In genomic region chr6:108560463-108561308, GRCh38 we compare ENCODE assay signal across 1 cellular context.
TF ChIP-seq lines count a peak whose summit lies in the region.

Gene FOXO3 (plus strand): TSS chr6:108560917. CDS start chr6:108561209, 292 bp downstream.

TF ChIP-seq in HepG2, 621 proteins besides CTCF, POLR2A, EP300 and RAD21 (continued from another document and continues in another):
- TF ChIP-seq HOXA7 (CRISPR knock-in tag; IDR thresholded peaks at IDR 0.05) (no peak), ZNF546 (CRISPR knock-in tag; conservative IDR thresholded peaks at IDR 0.05) (no peak), ZHX1 (CRISPR knock-in tag; IDR thresholded peaks at IDR 0.05; ENCODE audit: low read depth) (no peak), ISL2 (CRISPR knock-in tag; IDR thresholded peaks at IDR 0.05) (0 out of 2 replicates have a peak, but pooled peaks have one; percentile 43), ZNF281 (CRISPR knock-in tag; IDR thresholded peaks at IDR 0.05; ENCODE audit: borderline replicate concordance) (peak; percentile 91), SP140L (CRISPR knock-in tag; IDR thresholded peaks at IDR 0.05; ENCODE audit: borderline replicate concordance) (no peak), BORCS8-MEF2B (CRISPR knock-in tag; IDR thresholded peaks at IDR 0.05) (peak; percentile 81), RERE (CRISPR knock-in tag; IDR thresholded peaks at IDR 0.05; ENCODE audit: low read depth) (no peak), ZNF543 (CRISPR knock-in tag; IDR thresholded peaks at IDR 0.05) (peak; percentile 66; the same call in 1 of the 2 replicates), RBAK (CRISPR knock-in tag; IDR thresholded peaks at IDR 0.05) (no peak), HDAC1 (CRISPR knock-in tag; IDR thresholded peaks at IDR 0.05) (peak; percentile 70), XBP1 (CRISPR knock-in tag; IDR thresholded peaks at IDR 0.05) (no peak), THAP11 (CRISPR knock-in tag; IDR thresholded peaks at IDR 0.05) (peak; percentile 39; the same call in 1 of the 2 replicates), GPN1 (CRISPR knock-in tag; IDR thresholded peaks at IDR 0.05; ENCODE audit: borderline replicate concordance) (no peak), SIN3A (IDR thresholded peaks at IDR 0.05; ENCODE audit: borderline replicate concordance, low read depth, low read length) (peak; percentile 70; the same call in 1 of the 2 replicates), GATA4 (IDR thresholded peaks at IDR 0.05; ENCODE audit: borderline replicate concordance, low read depth) (peak; percentile 73; the same call in 1 of the 2 replicates), ZNF766 (CRISPR knock-in tag; IDR thresholded peaks at IDR 0.05; ENCODE audit: borderline replicate concordance) (no peak), EED (CRISPR knock-in tag; IDR thresholded peaks at IDR 0.05) (no peak), SMYD3 (CRISPR knock-in tag; IDR thresholded peaks at IDR 0.05) (0 out of 2 replicates have a peak, but pooled peaks have one; percentile 20), REPIN1 (CRISPR knock-in tag; IDR thresholded peaks at IDR 0.05; ENCODE audit: borderline replicate concordance, low read depth) (0 out of 2 replicates have a peak, but pooled peaks have one; percentile 23), CBFB (CRISPR knock-in tag; IDR thresholded peaks at IDR 0.05) (no peak), ZNF556 (CRISPR knock-in tag; IDR thresholded peaks at IDR 0.05; ENCODE audit: borderline replicate concordance) (no peak), GTF2F1 (IDR thresholded peaks at IDR 0.05; ENCODE audit: low read length) (0 out of 2 replicates have a peak, but pooled peaks have one; percentile 35), ZNF253 (CRISPR knock-in tag; IDR thresholded peaks at IDR 0.05; ENCODE audit: borderline replicate concordance) (no peak), ZNF782 (CRISPR knock-in tag; IDR thresholded peaks at IDR 0.05; ENCODE audit: borderline replicate concordance) (no peak), MED13 (CRISPR knock-in tag; IDR thresholded peaks at IDR 0.05) (no peak), FOXP1 (IDR thresholded peaks at IDR 0.05) (no peak), FOXP1 (CRISPR knock-in tag; IDR thresholded peaks at IDR 0.05) (no peak), ZNF879 (CRISPR knock-in tag; IDR thresholded peaks at IDR 0.05) (peak; percentile 64; the same call in 1 of the 2 replicates), KDM1A (CRISPR knock-in tag; IDR thresholded peaks at IDR 0.05) (no peak), ZFP36L1 (CRISPR knock-in tag; IDR thresholded peaks at IDR 0.05) (no peak), ZBED4 (CRISPR knock-in tag; IDR thresholded peaks at IDR 0.05; ENCODE audit: borderline replicate concordance) (no peak), ZNF710 (CRISPR knock-in tag; IDR thresholded peaks at IDR 0.05; ENCODE audit: borderline replicate concordance) (no peak), ZBTB8A (CRISPR knock-in tag; IDR thresholded peaks at IDR 0.05; ENCODE audit: borderline replicate concordance, low read depth) (no peak), NFIC (IDR thresholded peaks at IDR 0.05; ENCODE audit: low read length) (no peak), MTERF4 (CRISPR knock-in tag; IDR thresholded peaks at IDR 0.05) (no peak), MBD4 (IDR thresholded peaks at IDR 0.05; ENCODE audit: borderline replicate concordance, low read length) (no peak), ZNF20 (CRISPR knock-in tag; IDR thresholded peaks at IDR 0.05) (0 out of 2 replicates have a peak, but pooled peaks have one; percentile 53), ZNF496 (CRISPR knock-in tag; IDR thresholded peaks at IDR 0.05; ENCODE audit: insufficient replicate concordance) (no peak), ZNF883 (CRISPR knock-in tag; IDR thresholded peaks at IDR 0.05; ENCODE audit: not compliant biosample characterization) (peak; percentile 43), ZNF333 (CRISPR knock-in tag; IDR thresholded peaks at IDR 0.05; ENCODE audit: borderline replicate concordance) (no peak; the same call in 1 of the 2 replicates), RBM39 (IDR thresholded peaks at IDR 0.05; ENCODE audit: low read depth, low read length, poor library complexity, severe bottlenecking) (peak; percentile 76), ZNF121 (CRISPR knock-in tag; IDR thresholded peaks at IDR 0.05) (no peak), ZSCAN9 (CRISPR knock-in tag; IDR thresholded peaks at IDR 0.05; ENCODE audit: borderline replicate concordance) (no peak), RBFOX2 (IDR thresholded peaks at IDR 0.05; ENCODE audit: low read depth, low read length) (peak; percentile 73), ZNF75D (CRISPR knock-in tag; IDR thresholded peaks at IDR 0.05; ENCODE audit: borderline replicate concordance) (no peak)
